Comparison of ENCODE assay signal across 28 cellular contexts in genomic region chr10:13642293-13642692, GRCh38. TPM values are rescaled to one million over a fixed set of nuclear protein-coding genes. Genes with fewer than 3 reads are reported as not detected.
DNase-seq lines count a peak whose midpoint lies in the region; ATAC-seq, FAIRE-seq and TF ChIP-seq lines count a peak whose summit lies in the region.
"Had no signal": no experiment of that assay in that cellular context is flagged by ENCODE, and none has a peak within 500 bp of the region (broad histone marks: within the 10 kb centered on the region; RNA-seq: fewer than 3 reads in every experiment).

No MANE protein-coding gene starts in this region.

- H3K9me3 ChIP-seq in HEK293 (ENCODE audit: control insufficient read depth, insufficient read depth, low read depth, low read length) (no peaks in the 10 kb centered on the region), K562 (replicated peaks; ENCODE audit: control insufficient read depth, insufficient read depth, low read depth, low read length) (peaks cover 3% of the 10 kb centered on the region), left lung (peaks cover 0 to 16% of the 10 kb centered on the region in 2 donors)
- H3K9me3 ChIP-seq: BE2C had no signal

- no peak overlapping the region for H3K4me3 Mint-ChIP-seq in osteocyte (ENCODE audit: unreplicated experiment)
- H3K4me3 Mint-ChIP-seq: CD14-positive monocyte; CD4-positive, alpha-beta memory T cell; CD4-positive, CD25-positive, alpha-beta regulatory T cell had no signal

- BruUV-seq in K562 (replicated peaks; lab: Mats Ljungman, UMichigan): no TSS peak

- TF ChIP-seq POLR2A in K562 (conservative IDR thresholded peaks at IDR 0.05): no peak

- H3K27ac ChIP-seq in HEK293 (ENCODE audit: extremely low read depth, low read depth, low read length) (no peak overlapping the region), K562 (ENCODE audit: extremely low read depth, low read depth, low read length) (no peak overlapping the region), left lung (no peak overlapping the region)
- H3K27ac ChIP-seq: BLaER1 had no signal

- no peak for FAIRE-seq in K562 (lab: Jason Lieb, UNC)
- FAIRE-seq: A204.1, GM12878, GM12892, GM18507 had no signal

- H3K27ac Mint-ChIP-seq in osteocyte (ENCODE audit: unreplicated experiment): no peak overlapping the region
- H3K27ac Mint-ChIP-seq: CD4-positive, alpha-beta memory T cell; CD8-positive, alpha-beta memory T cell had no signal

- no peak for TF ChIP-seq EP300 in K562 (IDR thresholded peaks at IDR 0.05; ENCODE audit: low read length)

- no peak overlapping the region for H3K9ac ChIP-seq in K562 (ENCODE audit: insufficient read depth in 1 of 2, low read depth in 2 of 2, low read length in 2 of 2)
- H3K9ac ChIP-seq: BLaER1 had no signal

- H2AFZ ChIP-seq in K562 (ENCODE audit: low read depth, low read length): no peak overlapping the region

- DNase-seq in K562 (ENCODE audit: extremely low read depth in 1 of 4, low spot score in 3 of 4) (no peak), islet precursor cell (peak; percentile 1), left lung (no peak), osteocyte (ENCODE audit: extremely low spot score, unreplicated experiment) (no peak), HEK293T (ENCODE audit: extremely low spot score) (no peak)
- DNase-seq: 8988T; ACHN; BE2C; C1 segment of cervical spinal cord; CD4-positive, alpha-beta memory T cell; CD4-positive, CD25-positive, alpha-beta regulatory T cell; CD8-positive, alpha-beta memory T cell; COR-L47; DMS 273 treated with DMSO at 0.1 percent for 48 hours; DMS153; DMS53; DMS79; DND-41; EL; GDM1 had no signal

- TF ChIP-seq RAD21 in K562 (CRISPR knock-in tag; conservative IDR thresholded peaks at IDR 0.05 in 1 of 2, IDR thresholded peaks at IDR 0.05 in 1 of 2): no peak

- no peaks in the 10 kb centered on the region for H3K27me3 Mint-ChIP-seq in osteocyte (ENCODE audit: unreplicated experiment)
- H3K27me3 Mint-ChIP-seq: CD4-positive, alpha-beta memory T cell; CD4-positive, CD25-positive, alpha-beta regulatory T cell; CD8-positive, alpha-beta memory T cell had no signal

- H3K4me1 ChIP-seq in HEK293 (ENCODE audit: control insufficient read depth, insufficient read depth, low read length) (no peaks in the 10 kb centered on the region), K562 (replicated peaks in 1 of 2; ENCODE audit: control insufficient read depth in 2 of 2, insufficient read depth in 2 of 2, low read length in 2 of 2) (no peaks in the 10 kb centered on the region), left lung (no peaks in the 10 kb centered on the region)
- H3K4me1 ChIP-seq: BE2C, BLaER1 had no signal

- POLR2A ChIA-PET in HEK293 (lab: Yijun Ruan, JAX) (no interaction called here), K562 (lab: Yijun Ruan, JAX) (no interaction called here), HEK293T (lab: Yijun Ruan, JAX) (no interaction called here)

- H3K4me3 ChIP-seq in HEK293 (ENCODE audit: low read depth, low read length) (no peak overlapping the region), K562 (no peak overlapping the region), left lung (no peak overlapping the region)
- H3K4me3 ChIP-seq: BLaER1, GM12878 had no signal

- ATAC-seq in K562: no peak
- ATAC-seq in left lung: no peak
- ATAC-seq in GM19397 (IDR thresholded peaks at IDR 0.05; ENCODE audit: unreplicated experiment): no peak
- ATAC-seq: GM12878 had no signal

- in situ Hi-C loops in K562 (cut with MboI): no loop called here

- no peak for TF ChIP-seq CTCF in HEK293 (tag by site-specific recombination; IDR thresholded peaks at IDR 0.05)
- TF ChIP-seq CTCF in K562 (IDR thresholded peaks at IDR 0.05 in 2 of 3, conservative IDR thresholded peaks at IDR 0.05 in 1 of 3; ENCODE audit: insufficient read depth in 2 of 3, low read depth in 1 of 3, low read length in 3 of 3): no peak
- TF ChIP-seq CTCF in left lung (IDR thresholded peaks at IDR 0.05): no peak
- TF ChIP-seq CTCF in osteocyte (IDR thresholded peaks at IDR 0.05): no peak

- peaks cover 68% of the 10 kb centered on the region for H3K36me3 Mint-ChIP-seq in osteocyte (ENCODE audit: unreplicated experiment)

- peaks cover 14% of the 10 kb centered on the region for H3K4me1 Mint-ChIP-seq in osteocyte (ENCODE audit: unreplicated experiment)
- H3K4me1 Mint-ChIP-seq: CD14-positive monocyte; CD8-positive, alpha-beta memory T cell had no signal

- H4K20me1 ChIP-seq in K562 (replicated peaks; ENCODE audit: control insufficient read depth, insufficient read depth, low read length): no peaks in the 10 kb centered on the region
- H4K20me1 ChIP-seq: BLaER1 had no signal

- H3K79me2 ChIP-seq in K562 (ENCODE audit: control insufficient read depth, insufficient read depth, low read length): no peaks in the 10 kb centered on the region

- H3K9me3 Mint-ChIP-seq in osteocyte (ENCODE audit: unreplicated experiment): peaks cover 11% of the 10 kb centered on the region

- CTCF ChIA-PET in HEK293 (lab: Yijun Ruan, JAX): interaction anchor here (1.6 kb wide), 1 partner anchor 27 kb away, joined by 5 read pairs; no protein-coding TSS in a partner anchor
- CTCF ChIA-PET in K562 (lab: Yijun Ruan, JAX; ENCODE audit: low intra/inter-chr PET ratio): no interaction called here
- CTCF ChIA-PET in HEK293T (lab: Yijun Ruan, JAX): no interaction called here

- no peak overlapping the region for H3K4me2 ChIP-seq in K562 (ENCODE audit: insufficient read depth, low read length)
- H3K4me2 ChIP-seq: BLaER1 had no signal

- no peaks in the 10 kb centered on the region for H3K27me3 ChIP-seq in K562 (ENCODE audit: control insufficient read depth in 2 of 2, insufficient read depth in 2 of 2, low read length in 2 of 2)
- H3K27me3 ChIP-seq in left lung: no peaks in the 10 kb centered on the region
- H3K27me3 ChIP-seq: BE2C, BLaER1 had no signal

- 100% methylated on average over 2 of the region's 2 CpGs for WGBS in K562 (ENCODE audit: insufficient coverage, low coverage, missing lambda C conversion rate)

- no peaks in the 10 kb centered on the region for H3K9me1 ChIP-seq in K562 (ENCODE audit: control insufficient read depth, insufficient read depth, low read length)

- peaks cover 0 to 80% of the 10 kb centered on the region in 2 experiments; a peak in 2 of 3 replicates for H3K36me3 ChIP-seq in HEK293 (ENCODE audit: control insufficient read depth in 2 of 2, insufficient read depth in 1 of 2, low read length in 2 of 2)
- peaks cover 7% of the 10 kb centered on the region; the same call in 2 of the 3 replicates for H3K36me3 ChIP-seq in K562 (ENCODE audit: control insufficient read depth, insufficient read depth, low read length)
- peaks cover 0 to 77% of the 10 kb centered on the region in 2 donors for H3K36me3 ChIP-seq in left lung
- H3K36me3 ChIP-seq: BE2C had no signal

- intact Hi-C loops in K562 (cut with micrococcal nuclease) (no loop called here), left lung (cut with DNase I) (no loop called here)

TF ChIP-seq in HEK293, 187 proteins besides CTCF, POLR2A, EP300 and RAD21:
- no peak for TF ChIP-seq KLF16 (tag by site-specific recombination; IDR thresholded peaks at IDR 0.05)
- TF ChIP-seq ZNF433 (tag by site-specific recombination; IDR thresholded peaks at IDR 0.05; ENCODE audit: low read depth): no peak
- TF ChIP-seq ZNF707 (tag by site-specific recombination; IDR thresholded peaks at IDR 0.05): peak; percentile 98

TF ChIP-seq in K562, 482 proteins besides CTCF, POLR2A, EP300 and RAD21 (continues in another document):
- peak; percentile 16 for TF ChIP-seq ZNF280A (IDR thresholded peaks at IDR 0.05; ENCODE audit: low read depth, partially characterized antibody)

TF ChIP-seq in HEK293T, 16 proteins besides CTCF, POLR2A, EP300 and RAD21 (continues in another document):
- TF ChIP-seq HDGF (IDR thresholded peaks at IDR 0.05; ENCODE audit: borderline replicate concordance) (no peak), SUZ12 (IDR thresholded peaks at IDR 0.05) (no peak), PKNOX1 (IDR thresholded peaks at IDR 0.05) (no peak), ELF4 (IDR thresholded peaks at IDR 0.05) (no peak), ARNT (IDR thresholded peaks at IDR 0.05) (no peak), BHLHE40 (IDR thresholded peaks at IDR 0.05; ENCODE audit: borderline replicate concordance) (no peak), L3MBTL2 (conservative IDR thresholded peaks at IDR 0.05) (no peak), LEF1 (IDR thresholded peaks at IDR 0.05; ENCODE audit: borderline replicate concordance) (no peak), FOXM1 (IDR thresholded peaks at IDR 0.05; ENCODE audit: borderline replicate concordance) (no peak), NFRKB (IDR thresholded peaks at IDR 0.05) (no peak), CTBP1 (IDR thresholded peaks at IDR 0.05; ENCODE audit: borderline replicate concordance) (no peak), TARDBP (IDR thresholded peaks at IDR 0.05) (no peak), FOXA1 (IDR thresholded peaks at IDR 0.05) (no peak)

RNA-seq across cellular contexts. Expression of gene PRPF18, which starts 55.5 kb away (rescaled TPM):
- 16.6 and 64.6 TPM in 2 replicates for total RNA-seq in K562 (2011; cell fraction: chromatin; rRNA removed; ENCODE audit: low replicate concordance)
- total RNA-seq in K562 (2011; cell fraction: nucleolus; rRNA removed): 6.8 and 10.3 TPM in 2 replicates
- 15.2 and 18.3 TPM in 2 replicates for total RNA-seq in K562 (2011; cell fraction: nucleoplasm; rRNA removed)
- total RNA-seq in K562 (2014; rRNA removed) (16.9 and 23.1 TPM in 2 replicates), K562 (2014; rRNA removed; fragmentation: Illumina TruSeq; extraction: Trizol) (26.4 and 30.3 TPM in 2 replicates), K562 (2015; rRNA removed; fragmentation: Illumina TruSeq; extraction: Trizol) (25.7 and 30.6 TPM in 2 replicates), K562 (2021) (14.0 and 14.8 TPM in 2 replicates), left lung (10 to 100 TPM; 17.0 to 19.7 TPM), osteocyte (17.9 and 19.2 TPM in 2 replicates)
- polyA plus RNA-seq in K562 (2011; rRNA removed) (10.3 and 15.7 TPM in 2 replicates), K562 (2014; fragmentation: Illumina TruSeq; extraction: Trizol) (20.5 and 25.9 TPM in 2 replicates), K562 (2014; fragmentation: Nextera tagmentation; extraction: Ambion mirVana) (10 to 100 TPM; 19.6 to 26.6 TPM), K562 (2014; rRNA removed) (16.8 and 22.4 TPM in 2 replicates)
- polyA plus RNA-seq in K562 (2011; cell fraction: cytosol; rRNA removed): 2.7 and 5.6 TPM in 2 replicates
- 5.1 and 6.3 TPM in 2 replicates for polyA plus RNA-seq in K562 (2011; cell fraction: nucleus; rRNA removed)
- 11.2 and 15.1 TPM in 2 replicates for polyA plus RNA-seq in K562 (2012)
- 19.2 and 22.2 TPM in 2 replicates for polyA minus RNA-seq in K562 (2011; rRNA and poly(A)+ RNA removed)
- polyA minus RNA-seq in K562 (2011; cell fraction: cytosol; rRNA and poly(A)+ RNA removed): 3.5 and 6.4 TPM in 2 replicates
- polyA minus RNA-seq in K562 (2011; cell fraction: nucleus; rRNA and poly(A)+ RNA removed): 9.3 and 25.3 TPM in 2 replicates

Comparison
In these comparisons a context has a peak if more than half of its experiments do, and no peak if none do; other contexts are left out.
1. Of the 44 proteins assayed by ChIP-seq in both K562 and HEK293: peak only in K562: TRIM28; only in HEK293: none; in both: ZNF707; in neither: 42.